Comparison of ENCODE assay signal across 29 cellular contexts in genomic region chr20:43375586-43375985, GRCh38.
DNase-seq lines count a peak whose midpoint lies in the region; TF ChIP-seq lines count a peak whose summit lies in the region.
"Had no signal": no experiment of that assay in that cellular context is flagged by ENCODE, and none has a peak within 500 bp of the region (broad histone marks: within the 10 kb centered on the region; RNA-seq: fewer than 3 reads in every experiment).

No MANE protein-coding gene starts in this region.

- H3K4me3 Mint-ChIP-seq in HFFc6 = peak overlapping the region; percentile 23; the same call in 1 of the 2 replicates
- no peak overlapping the region for H3K4me3 Mint-ChIP-seq in activated CD4-positive, alpha-beta memory T cell treated with anti-CD3 and anti-CD28 coated beads for 36 hours
- H3K4me3 Mint-ChIP-seq: CD14-positive monocyte had no signal

- H3K27me3 Mint-ChIP-seq in HFFc6 (ENCODE audit: insufficient read depth) = no peaks in the 10 kb centered on the region; the same call in 1 of the 2 replicates
- H3K27me3 Mint-ChIP-seq in activated CD4-positive, alpha-beta memory T cell treated with anti-CD3 and anti-CD28 coated beads for 36 hours = peaks cover 18% of the 10 kb centered on the region

- H3K4me2 ChIP-seq in trophoblast cell (ENCODE audit: low read length) = no peak overlapping the region
- H3K4me2 ChIP-seq: PC-9 had no signal

- peaks cover 9% of the 10 kb centered on the region for H3K4me1 ChIP-seq in adipocyte (ENCODE audit: control insufficient read depth, insufficient read depth, low read length)
- H3K4me1 ChIP-seq in trophoblast cell (ENCODE audit: control insufficient read depth in 1 of 2, insufficient read depth in 2 of 2, low read length in 2 of 2) = no peaks in the 10 kb centered on the region
- H3K4me1 ChIP-seq: BE2C, HAP-1, SJSA1 had no signal

- H2AFZ ChIP-seq in trophoblast cell (ENCODE audit: insufficient read depth, low read length, poor library complexity) = no peak overlapping the region
- H2AFZ ChIP-seq: PC-9 had no signal

- no peak overlapping the region for H2BK12ac ChIP-seq in trophoblast cell (ENCODE audit: low read length)

- H3K9me3 Mint-ChIP-seq in HFFc6 = no peaks in the 10 kb centered on the region
- H3K9me3 Mint-ChIP-seq in activated CD4-positive, alpha-beta memory T cell treated with anti-CD3 and anti-CD28 coated beads for 36 hours = no peaks in the 10 kb centered on the region

- H3K79me2 ChIP-seq in trophoblast cell (ENCODE audit: control insufficient read depth, insufficient read depth, low read length, poor library complexity) = no peaks in the 10 kb centered on the region

- no peak overlapping the region for H4K12ac ChIP-seq in trophoblast cell (ENCODE audit: low read depth, low read length)

- no peak overlapping the region for H3K23ac ChIP-seq in trophoblast cell (ENCODE audit: low read length)

- no peak overlapping the region for H3K14ac ChIP-seq in trophoblast cell (ENCODE audit: low read length)

- no peak overlapping the region for H3K4ac ChIP-seq in trophoblast cell (ENCODE audit: low read depth, low read length)

- CTCF ChIA-PET in activated CD4-positive, alpha-beta memory T cell treated with anti-CD3 and anti-CD28 coated beads for 36 hours (lab: Charles Lee) = no interaction called here

- H2BK120ac ChIP-seq in trophoblast cell (ENCODE audit: insufficient read depth, low read length, poor library complexity) = no peak overlapping the region

- H3K27ac Mint-ChIP-seq in HFFc6 = peak overlapping the region; percentile 12
- no peak overlapping the region for H3K27ac Mint-ChIP-seq in activated CD4-positive, alpha-beta memory T cell treated with anti-CD3 and anti-CD28 coated beads for 36 hours
- H3K27ac Mint-ChIP-seq: CD14-positive monocyte had no signal

- H4K91ac ChIP-seq in trophoblast cell (ENCODE audit: low read depth, low read length) = no peak overlapping the region

- H3K18ac ChIP-seq in trophoblast cell (ENCODE audit: low read length) = no peak overlapping the region

- H2AK5ac ChIP-seq in trophoblast cell (ENCODE audit: low read length) = no peak overlapping the region

- H3K9me3 ChIP-seq in adipocyte (ENCODE audit: control insufficient read depth, low read length) (no peaks in the 10 kb centered on the region), trophoblast cell (ENCODE audit: insufficient read depth, low read depth, low read length) (no peaks in the 10 kb centered on the region)
- H3K9me3 ChIP-seq: BE2C, HAP-1, SJSA1 had no signal

- DNase-seq in EH (ENCODE audit: low read depth) (peak; percentile 55), HFFc6 (peak; percentile 7), adipocyte (ENCODE audit: low read depth) (peak; percentile 22), fibroblast of the aortic adventitia (ENCODE audit: low read depth) (peak; percentile 35), trophoblast cell (no peak), NCI-H2171 treated with DMSO at 0.1 percent for 48 hours (lab: John Stamatoyannopoulos, UW) (no peak)
- no peak for DNase-seq in central memory CD4-positive, alpha-beta T cell
- DNase-seq in activated CD4-positive, alpha-beta memory T cell treated with anti-CD3 and anti-CD28 coated beads for 36 hours = no peak
- DNase-seq: 8988T, ACHN, BE2C, DMS153, DND-41, GOT3, Karpas-422, NCI-H1105, NCI-H1436 treated with DMSO at 0.1 percent for 48 hours, NCI-H187 treated with DMSO at 0.1 percent for 48 hours, NCI-H446, NCI-H524 treated with DMSO at 0.1 percent for 48 hours, NCI-H774, PC-9, Right ventricle myocardium superior, RPMI8226 had no signal

- POLR2A ChIA-PET in activated CD4-positive, alpha-beta memory T cell treated with anti-CD3 and anti-CD28 coated beads for 36 hours (lab: Charles Lee) = no interaction called here

- TF ChIP-seq CTCF in HFFc6 (IDR thresholded peaks at IDR 0.05) (no peak), fibroblast of the aortic adventitia (IDR thresholded peaks at IDR 0.05; ENCODE audit: insufficient read depth, low read length) (no peak)

- H3K4me1 Mint-ChIP-seq in HFFc6 (ENCODE audit: low read depth) = peaks cover 41% of the 10 kb centered on the region
- no peaks in the 10 kb centered on the region for H3K4me1 Mint-ChIP-seq in activated CD4-positive, alpha-beta memory T cell treated with anti-CD3 and anti-CD28 coated beads for 36 hours (ENCODE audit: low read depth)
- H3K4me1 Mint-ChIP-seq: CD14-positive monocyte had no signal

- H3K36me3 ChIP-seq in adipocyte (ENCODE audit: control insufficient read depth, insufficient read depth, low read length, severe bottlenecking) = no peaks in the 10 kb centered on the region
- H3K36me3 ChIP-seq in trophoblast cell (ENCODE audit: control insufficient read depth in 1 of 2, insufficient read depth in 2 of 2, low read length in 2 of 2) = no peaks in the 10 kb centered on the region
- H3K36me3 ChIP-seq: BE2C, HAP-1, SJSA1 had no signal

- H3K36me3 Mint-ChIP-seq in HFFc6 (ENCODE audit: low read depth) = no peaks in the 10 kb centered on the region
- H3K36me3 Mint-ChIP-seq in activated CD4-positive, alpha-beta memory T cell treated with anti-CD3 and anti-CD28 coated beads for 36 hours = no peaks in the 10 kb centered on the region
- H3K36me3 Mint-ChIP-seq: CD14-positive monocyte had no signal

- H4K8ac ChIP-seq in trophoblast cell (ENCODE audit: low read depth, low read length) = no peak overlapping the region

- H3K4me3 ChIP-seq in adipocyte (ENCODE audit: low read length) = no peak overlapping the region
- H3K4me3 ChIP-seq in fibroblast of the aortic adventitia (ENCODE audit: low read depth, low read length) = no peak overlapping the region
- H3K4me3 ChIP-seq in trophoblast cell (ENCODE audit: low read depth, low read length) = no peak overlapping the region
- H3K4me3 ChIP-seq: GM12878, HAP-1, PC-9, SJSA1 had no signal

- no CpG with 5 or more reads among the region's 1 CpG for WGBS in trophoblast cell (ENCODE audit: extremely low coverage, insufficient coverage, insufficient read length)

- H3K79me1 ChIP-seq in trophoblast cell (ENCODE audit: low read length) = no peaks in the 10 kb centered on the region

- H2BK5ac ChIP-seq in trophoblast cell (ENCODE audit: low read depth, low read length, poor library complexity) = no peak overlapping the region

- H3K9ac ChIP-seq in adipocyte (ENCODE audit: low read length) = no peak overlapping the region
- no peak overlapping the region for H3K9ac ChIP-seq in trophoblast cell (ENCODE audit: low read length)

- no peak overlapping the region for H3K27ac ChIP-seq in trophoblast cell (ENCODE audit: low read depth, low read length)
- H3K27ac ChIP-seq: HL-60, PC-9, SJSA1 had no signal

- no peaks in the 10 kb centered on the region for H3K27me3 ChIP-seq in adipocyte (replicated peaks; ENCODE audit: control insufficient read depth, insufficient read depth, low read length)
- no peaks in the 10 kb centered on the region for H3K27me3 ChIP-seq in trophoblast cell (ENCODE audit: insufficient read depth, low read length)

- intact Hi-C loops in activated CD4-positive, alpha-beta memory T cell treated with anti-CD3 and anti-CD28 coated beads for 36 hours (cut with micrococcal nuclease) = no loop called here

Comparison
In these comparisons a context has a peak if more than half of its experiments do, and no peak if none do; other contexts are left out.
1. DNase-seq: peak in EH (single experiment), HFFc6 (single experiment), adipocyte (single experiment) and fibroblast of the aortic adventitia (single experiment); none in central memory CD4-positive, alpha-beta T cell (single experiment), activated CD4-positive, alpha-beta memory T cell treated with anti-CD3 and anti-CD28 coated beads for 36 hours (single experiment), trophoblast cell (0 of 2) and NCI-H2171 treated with DMSO at 0.1 percent for 48 hours (single experiment).